Comparison of ENCODE assay signal across 21 cellular contexts in the genomic region with DNA sequence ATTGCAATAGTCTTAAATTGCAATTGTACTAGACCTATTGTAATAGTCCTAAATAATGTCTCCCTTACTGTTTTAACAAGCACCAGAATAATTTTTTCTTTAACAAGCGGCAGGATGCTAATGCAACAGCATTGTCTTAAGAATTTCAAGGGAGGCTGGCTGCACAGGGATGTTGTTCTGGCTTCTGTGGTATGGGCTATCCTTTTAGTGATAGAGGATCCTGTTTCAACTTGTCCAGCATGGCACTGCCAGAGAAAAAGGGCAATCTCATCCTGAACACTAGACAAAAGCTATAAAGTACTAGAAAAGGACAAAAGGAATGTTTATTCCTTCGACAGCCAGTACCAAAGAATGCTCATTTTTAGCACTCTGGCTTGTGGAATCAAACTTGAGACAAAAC.
"Had no signal": no experiment of that assay in that cellular context is flagged by ENCODE, and none has a peak within 500 bp of the region (broad histone marks: within the 10 kb centered on the region; RNA-seq: fewer than 3 reads in every experiment).

No MANE protein-coding gene starts in this region.

- H3K4me2 ChIP-seq: SK-N-SH had no signal

- H3K9me3 ChIP-seq: MG63, SK-N-SH had no signal

- H3K9ac ChIP-seq: SK-N-SH had no signal

- H3K36me3 ChIP-seq: MG63 had no signal

- DNase-seq: KBM-7, MG63, NCI-H1092, NCI-H1105 treated with DMSO at 0.1 percent for 48 hours, NCI-H1417 treated with DMSO at 0.1 percent for 48 hours, NCI-H146, NCI-H187, NCI-H2029, NCI-H2081 treated with DMSO at 0.1 percent for 48 hours, NCI-H2171, NCI-H226, NCI-H446, NCI-H510A, NCI-H524 treated with DMSO at 0.1 percent for 48 hours, NCI-H69, NCI-H774, PC-3, Right ventricle myocardium superior, SK-N-SH had no signal

- ATAC-seq: Panc1, PC-3 had no signal

- H3K27ac ChIP-seq: HL-60 had no signal

- H3K4me3 ChIP-seq: MG63 had no signal

- H3K27me3 ChIP-seq: MG63 had no signal
